Comparison of ENCODE assay signal across 18 cellular contexts in the genomic region with DNA sequence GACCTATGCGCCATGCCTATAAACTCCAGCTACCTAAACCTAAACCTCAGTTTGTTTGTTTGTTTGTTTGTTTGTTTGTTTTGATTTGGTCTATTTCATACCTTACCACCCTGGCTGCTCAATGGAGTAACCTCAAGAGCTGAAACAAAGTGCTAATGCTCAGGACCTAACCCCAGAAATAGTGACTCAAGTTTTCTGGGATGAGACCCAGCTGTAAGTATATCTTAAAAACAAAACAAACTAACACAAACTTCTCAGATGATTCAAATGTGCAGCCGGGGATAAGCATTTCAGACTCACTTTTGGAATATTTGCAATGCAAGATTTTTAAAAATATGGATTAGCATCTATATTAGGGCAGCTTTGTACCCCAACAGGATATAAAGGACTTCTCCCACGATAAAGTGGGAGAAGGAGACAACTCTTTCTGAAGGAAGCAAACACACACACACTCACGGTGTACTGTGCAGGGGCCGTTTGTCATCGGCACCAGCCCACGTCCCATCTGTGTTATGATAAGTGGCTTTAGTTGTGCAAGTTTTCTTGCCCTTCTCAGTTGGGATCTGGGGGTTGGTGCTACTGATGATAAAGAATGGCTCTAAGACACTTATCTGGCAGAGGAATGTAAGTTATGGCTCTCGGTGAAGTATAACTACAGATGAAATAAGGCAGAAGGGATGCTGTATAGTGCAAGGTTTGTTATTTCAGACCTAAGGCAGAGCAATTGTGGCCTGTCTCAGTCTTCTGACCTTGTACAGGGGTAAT.
"Had no signal": no experiment of that assay in that cellular context is flagged by ENCODE, and none has a peak within 500 bp of the region (broad histone marks: within the 10 kb centered on the region; RNA-seq: fewer than 3 reads in every experiment).

No MANE protein-coding gene starts in this region.

- ATAC-seq: activated CD8-positive, alpha-beta T cell treated with anti-CD3 and anti-CD28 coated beads, Interleukin-2, amount 10 ng/mL, durations not matched to agents 7 days and 5 days; left ventricle myocardium superior; stimulated activated naive CD8-positive, alpha-beta T cell treated with anti-CD3 and anti-CD28 coated beads, Interleukin-15, Interleukin-2, amounts not matched to agents 100 U/mL and 50 U/mL, for 24 hours had no signal

- DNase-seq: activated CD4-positive, alpha-beta T cell treated with anti-CD3 and anti-CD28 coated beads, Interleukin-2, amount 10 ng/mL, durations not matched to agents 24 days and 14 days; activated CD8-positive, alpha-beta T cell treated with anti-CD3 and anti-CD28 coated beads, Interleukin-2, amount 10 ng/mL, durations not matched to agents 7 days and 5 days; activated naive CD4-positive, alpha-beta T cell treated with anti-CD3 and anti-CD28 coated beads for 36 hours; activated T-cell treated with anti-CD3 and anti-CD28 coated beads, Interleukin-2, amount 50 U/mL, for 24 hours; endodermal cell; immature natural killer cell; left ventricle myocardium superior; nephron progenitor cell; stimulated activated CD4-positive, alpha-beta T cell treated with anti-CD3 and anti-CD28 coated beads, Interleukin-2, amount 100 ng/mL, for 24 hours; stimulated activated naive CD8-positive, alpha-beta T cell treated with anti-CD3 and anti-CD28 coated beads, Interleukin-15, Interleukin-2, amounts not matched to agents 100 U/mL and 50 U/mL, for 24 hours; T-helper 1 cell; T-helper 9 cell had no signal

- H3K36me3 Mint-ChIP-seq: immature natural killer cell had no signal

- H3K9me3 Mint-ChIP-seq: activated CD4-positive, alpha-beta T cell treated with anti-CD3 and anti-CD28 coated beads, Interleukin-2, amount 10 ng/mL, durations not matched to agents 24 days and 14 days had no signal

- H3K4me1 Mint-ChIP-seq: activated CD4-positive, alpha-beta T cell treated with anti-CD3 and anti-CD28 coated beads, Interleukin-2, amount 10 ng/mL, durations not matched to agents 24 days and 14 days; endodermal cell; immature natural killer cell; nephron progenitor cell had no signal

- H3K4me3 ChIP-seq: ascending aorta, cardiac muscle cell, prostate gland, right atrium auricular region, tibial nerve, vagina had no signal

- H3K27me3 Mint-ChIP-seq: activated CD4-positive, alpha-beta T cell treated with anti-CD3 and anti-CD28 coated beads, Interleukin-2, amount 10 ng/mL, durations not matched to agents 24 days and 14 days; activated T-cell treated with anti-CD3 and anti-CD28 coated beads, Interleukin-2, amount 50 U/mL, for 24 hours had no signal

- H3K4me3 Mint-ChIP-seq: activated CD4-positive, alpha-beta T cell treated with anti-CD3 and anti-CD28 coated beads, Interleukin-2, amount 10 ng/mL, durations not matched to agents 24 days and 14 days; activated CD8-positive, alpha-beta T cell treated with anti-CD3 and anti-CD28 coated beads, Interleukin-2, amount 10 ng/mL, durations not matched to agents 7 days and 5 days; activated naive CD4-positive, alpha-beta T cell treated with anti-CD3 and anti-CD28 coated beads for 36 hours; activated T-cell treated with anti-CD3 and anti-CD28 coated beads, Interleukin-2, amount 50 U/mL, for 24 hours; endodermal cell; immature natural killer cell; nephron progenitor cell had no signal

- H3K27ac Mint-ChIP-seq: activated CD4-positive, alpha-beta T cell treated with anti-CD3 and anti-CD28 coated beads, Interleukin-2, amount 10 ng/mL, durations not matched to agents 24 days and 14 days; activated CD8-positive, alpha-beta T cell treated with anti-CD3 and anti-CD28 coated beads, Interleukin-2, amount 10 ng/mL, durations not matched to agents 7 days and 5 days; activated naive CD4-positive, alpha-beta T cell treated with anti-CD3 and anti-CD28 coated beads for 36 hours; activated T-cell treated with anti-CD3 and anti-CD28 coated beads, Interleukin-2, amount 50 U/mL, for 24 hours; endodermal cell; immature natural killer cell; nephron progenitor cell had no signal
